21 cellular contexts compared by ENCODE assay signal in the genomic region with DNA sequence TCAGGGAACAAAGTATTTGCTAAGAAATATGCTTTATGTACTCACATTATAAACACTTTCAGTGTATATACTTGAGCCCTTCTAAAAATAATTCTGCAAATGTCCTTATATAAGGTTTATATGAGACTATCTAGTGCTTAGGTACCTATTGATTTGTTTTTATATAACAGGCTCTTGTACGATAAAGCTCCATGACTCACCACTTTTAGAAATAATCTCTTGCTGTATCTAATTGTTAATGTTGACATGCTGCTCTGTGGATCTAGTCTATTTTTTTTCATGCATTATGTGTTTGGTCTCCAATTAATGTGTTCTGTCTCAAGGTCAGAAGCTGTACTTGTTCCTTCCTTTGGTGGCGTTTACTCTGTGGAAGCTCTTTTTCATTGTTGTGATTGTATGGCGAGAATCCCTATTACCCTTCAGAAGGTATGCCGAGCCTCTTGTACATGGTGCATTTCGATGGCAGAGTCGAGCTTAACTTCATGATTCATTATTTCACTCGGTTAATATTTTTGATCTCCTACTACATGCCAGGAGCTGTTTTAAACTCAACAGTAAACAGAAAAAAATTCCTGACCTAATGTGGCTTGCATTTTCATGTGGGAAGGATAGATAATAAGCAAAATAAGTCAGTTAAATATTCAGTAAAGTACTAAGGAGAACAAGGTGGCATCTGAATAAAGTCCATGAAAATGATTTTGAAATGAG.
A peak's percentile ranks its signal among the peaks of the same experiment; 100 is the strongest.
DNase-seq lines count a peak whose midpoint lies in the region; ATAC-seq and TF ChIP-seq lines count a peak whose summit lies in the region.
"Had no signal": no experiment of that assay in that cellular context is flagged by ENCODE, and none has a peak within 500 bp of the region (broad histone marks: within the 10 kb centered on the region; RNA-seq: fewer than 3 reads in every experiment).

No MANE protein-coding gene starts in this region.

- TF ChIP-seq CTCF in WTC11 (IDR thresholded peaks at IDR 0.05) (no peak), fibroblast of villous mesenchyme (IDR thresholded peaks at IDR 0.05; ENCODE audit: insufficient read depth, low read depth, low read length) (no peak), retinal pigment epithelial cell (conservative IDR thresholded peaks at IDR 0.05; ENCODE audit: low read depth, low read length) (no peak)

- H3K27me3 Mint-ChIP-seq in activated naive CD4-positive, alpha-beta T cell treated with anti-CD3 and anti-CD28 coated beads, Interleukin-2, amount 50 U/mL, for 24 hours: no peaks in the 10 kb centered on the region
- no peaks in the 10 kb centered on the region for H3K27me3 Mint-ChIP-seq in WTC11 (ENCODE audit: low read depth)
- H3K27me3 Mint-ChIP-seq in stimulated activated memory B cell treated with anti-CD40 and anti-IgM and Interleukin-4, amounts not matched to agents 10 μg/mL and 1 μg/mL and 100 μg/mL, for 72 hours: peaks cover 20% of the 10 kb centered on the region
- H3K27me3 Mint-ChIP-seq: CD4-positive, alpha-beta T cell had no signal

- peaks cover 7% of the 10 kb centered on the region for H3K4me1 Mint-ChIP-seq in activated naive CD4-positive, alpha-beta T cell treated with anti-CD3 and anti-CD28 coated beads, Interleukin-2, amount 50 U/mL, for 24 hours
- H3K4me1 Mint-ChIP-seq in WTC11: peaks cover 7% of the 10 kb centered on the region
- H3K4me1 Mint-ChIP-seq in stimulated activated memory B cell treated with anti-CD40 and anti-IgM and Interleukin-4, amounts not matched to agents 10 μg/mL and 1 μg/mL and 100 μg/mL, for 72 hours: no peaks in the 10 kb centered on the region

- POLR2A ChIA-PET in WTC11 (lab: Charles Lee): interaction anchor here (0.5 kb wide), 1 partner anchor 62 kb away, joined by 4 read pairs; no protein-coding TSS in a partner anchor

- H3K36me3 Mint-ChIP-seq in activated naive CD4-positive, alpha-beta T cell treated with anti-CD3 and anti-CD28 coated beads, Interleukin-2, amount 50 U/mL, for 24 hours: no peaks in the 10 kb centered on the region
- H3K36me3 Mint-ChIP-seq in WTC11: no peaks in the 10 kb centered on the region
- H3K36me3 Mint-ChIP-seq in stimulated activated memory B cell treated with anti-CD40 and anti-IgM and Interleukin-4, amounts not matched to agents 10 μg/mL and 1 μg/mL and 100 μg/mL, for 72 hours: no peaks in the 10 kb centered on the region

- H3K9me3 Mint-ChIP-seq in activated naive CD4-positive, alpha-beta T cell treated with anti-CD3 and anti-CD28 coated beads, Interleukin-2, amount 50 U/mL, for 24 hours: no peaks in the 10 kb centered on the region
- no peaks in the 10 kb centered on the region for H3K9me3 Mint-ChIP-seq in WTC11
- no peaks in the 10 kb centered on the region for H3K9me3 Mint-ChIP-seq in stimulated activated memory B cell treated with anti-CD40 and anti-IgM and Interleukin-4, amounts not matched to agents 10 μg/mL and 1 μg/mL and 100 μg/mL, for 72 hours
- H3K9me3 Mint-ChIP-seq: CD4-positive, alpha-beta T cell had no signal

- H3K4me3 Mint-ChIP-seq in activated naive CD4-positive, alpha-beta T cell treated with anti-CD3 and anti-CD28 coated beads, Interleukin-2, amount 50 U/mL, for 24 hours: no peak overlapping the region
- no peak overlapping the region for H3K4me3 Mint-ChIP-seq in WTC11
- H3K4me3 Mint-ChIP-seq in stimulated activated memory B cell treated with anti-CD40 and anti-IgM and Interleukin-4, amounts not matched to agents 10 μg/mL and 1 μg/mL and 100 μg/mL, for 72 hours: no peak overlapping the region
- H3K4me3 Mint-ChIP-seq: CD4-positive, alpha-beta T cell had no signal

- no peak for DNase-seq in activated naive CD4-positive, alpha-beta T cell treated with anti-CD3 and anti-CD28 coated beads, Interleukin-2, amount 50 U/mL, for 16 hours
- DNase-seq in WTC11 (ENCODE audit: low spot score) (no peak), fibroblast of villous mesenchyme (ENCODE audit: low read depth) (peak; percentile 23), retinal pigment epithelial cell (ENCODE audit: low read depth) (peak; percentile 35), Ammon's horn (ENCODE audit: low spot score) (no peak)
- DNase-seq: CD4-positive, alpha-beta T cell; GF-D8; Kasumi-1; MG63; NCI-H1105 treated with DMSO at 0.1 percent for 48 hours; NCI-H2029; NCI-H2227 treated with DMSO at 0.1 percent for 48 hours; NCI-H526 treated with DMSO at 0.1 percent for 48 hours; SIG-M5 had no signal

- ATAC-seq in WTC11 (no peak), HG02870 (IDR thresholded peaks at IDR 0.05; ENCODE audit: unreplicated experiment) (no peak)
- no peak for ATAC-seq in stimulated activated memory B cell treated with anti-CD40 and anti-IgM and Interleukin-4, amounts not matched to agents 10 μg/mL and 1 μg/mL and 100 μg/mL, for 72 hours
- ATAC-seq: HCT116, K562 had no signal

- H3K4me3 ChIP-seq in fibroblast of villous mesenchyme (ENCODE audit: low read depth, low read length) (no peak overlapping the region), retinal pigment epithelial cell (ENCODE audit: low read length) (no peak overlapping the region)
- H3K4me3 ChIP-seq: BLaER1 treated with 17β-estradiol and CSF1 and Interleukin-3, amounts not matched to agents 10 nM and 100 nM; K562; MG63; SK-N-MC had no signal

- CTCF ChIA-PET in WTC11 (lab: Charles Lee): interaction anchor here (0.8 to 2.4 kb wide), 5 partner anchors 52 to 665 kb away, joined by 3 to 14 read pairs (median 4); no protein-coding TSS in a partner anchor

- peak overlapping the region; percentile 19 for H3K27ac Mint-ChIP-seq in activated naive CD4-positive, alpha-beta T cell treated with anti-CD3 and anti-CD28 coated beads, Interleukin-2, amount 50 U/mL, for 24 hours
- H3K27ac Mint-ChIP-seq in WTC11: peak overlapping the region; percentile 9; the same call in 1 of the 2 replicates
- H3K27ac Mint-ChIP-seq in stimulated activated memory B cell treated with anti-CD40 and anti-IgM and Interleukin-4, amounts not matched to agents 10 μg/mL and 1 μg/mL and 100 μg/mL, for 72 hours: no peak overlapping the region
- H3K27ac Mint-ChIP-seq: CD4-positive, alpha-beta T cell had no signal

TF ChIP-seq in WTC11, 78 proteins besides CTCF, POLR2A, EP300 and RAD21:
- TF ChIP-seq TCF7 (CRISPR knock-in tag; IDR thresholded peaks at IDR 0.05; ENCODE audit: low read depth) (no peak), OVOL2 (CRISPR knock-in tag; IDR thresholded peaks at IDR 0.05; ENCODE audit: borderline replicate concordance) (no peak), ZNF121 (CRISPR knock-in tag; IDR thresholded peaks at IDR 0.05) (no peak), ZSCAN18 (CRISPR knock-in tag; IDR thresholded peaks at IDR 0.05) (no peak), SMAD4 (CRISPR knock-in tag; IDR thresholded peaks at IDR 0.05) (no peak), FOXP1 (CRISPR knock-in tag; IDR thresholded peaks at IDR 0.05; ENCODE audit: borderline replicate concordance) (no peak), MYBL2 (CRISPR knock-in tag; IDR thresholded peaks at IDR 0.05) (no peak)
- TF ChIP-seq, protein P1, sequence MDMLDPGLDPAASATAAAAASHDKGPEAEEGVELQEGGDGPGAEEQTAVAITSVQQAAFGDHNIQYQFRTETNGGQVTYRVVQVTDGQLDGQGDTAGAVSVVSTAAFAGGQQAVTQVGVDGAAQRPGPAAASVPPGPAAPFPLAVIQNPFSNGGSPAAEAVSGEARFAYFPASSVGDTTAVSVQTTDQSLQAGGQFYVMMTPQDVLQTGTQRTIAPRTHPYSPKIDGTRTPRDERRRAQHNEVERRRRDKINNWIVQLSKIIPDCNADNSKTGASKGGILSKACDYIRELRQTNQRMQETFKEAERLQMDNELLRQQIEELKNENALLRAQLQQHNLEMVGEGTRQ (CRISPR knock-in tag; IDR thresholded peaks at IDR 0.05): no peak
- TF ChIP-seq, protein P2, sequence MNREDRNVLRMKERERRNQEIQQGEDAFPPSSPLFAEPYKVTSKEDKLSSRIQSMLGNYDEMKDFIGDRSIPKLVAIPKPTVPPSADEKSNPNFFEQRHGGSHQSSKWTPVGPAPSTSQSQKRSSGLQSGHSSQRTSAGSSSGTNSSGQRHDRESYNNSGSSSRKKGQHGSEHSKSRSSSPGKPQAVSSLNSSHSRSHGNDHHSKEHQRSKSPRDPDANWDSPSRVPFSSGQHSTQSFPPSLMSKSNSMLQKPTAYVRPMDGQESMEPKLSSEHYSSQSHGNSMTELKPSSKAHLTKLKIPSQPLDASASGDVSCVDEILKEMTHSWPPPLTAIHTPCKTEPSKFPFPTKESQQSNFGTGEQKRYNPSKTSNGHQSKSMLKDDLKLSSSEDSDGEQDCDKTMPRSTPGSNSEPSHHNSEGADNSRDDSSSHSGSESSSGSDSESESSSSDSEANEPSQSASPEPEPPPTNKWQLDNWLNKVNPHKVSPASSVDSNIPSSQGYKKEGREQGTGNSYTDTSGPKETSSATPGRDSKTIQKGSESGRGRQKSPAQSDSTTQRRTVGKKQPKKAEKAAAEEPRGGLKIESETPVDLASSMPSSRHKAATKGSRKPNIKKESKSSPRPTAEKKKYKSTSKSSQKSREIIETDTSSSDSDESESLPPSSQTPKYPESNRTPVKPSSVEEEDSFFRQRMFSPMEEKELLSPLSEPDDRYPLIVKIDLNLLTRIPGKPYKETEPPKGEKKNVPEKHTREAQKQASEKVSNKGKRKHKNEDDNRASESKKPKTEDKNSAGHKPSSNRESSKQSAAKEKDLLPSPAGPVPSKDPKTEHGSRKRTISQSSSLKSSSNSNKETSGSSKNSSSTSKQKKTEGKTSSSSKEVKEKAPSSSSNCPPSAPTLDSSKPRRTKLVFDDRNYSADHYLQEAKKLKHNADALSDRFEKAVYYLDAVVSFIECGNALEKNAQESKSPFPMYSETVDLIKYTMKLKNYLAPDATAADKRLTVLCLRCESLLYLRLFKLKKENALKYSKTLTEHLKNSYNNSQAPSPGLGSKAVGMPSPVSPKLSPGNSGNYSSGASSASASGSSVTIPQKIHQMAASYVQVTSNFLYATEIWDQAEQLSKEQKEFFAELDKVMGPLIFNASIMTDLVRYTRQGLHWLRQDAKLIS (CRISPR knock-in tag; IDR thresholded peaks at IDR 0.05; ENCODE audit: borderline replicate concordance): no peak

Comparison
In these comparisons a context has a peak if more than half of its experiments do, and no peak if none do; other contexts are left out.
1. DNase-seq: peak in fibroblast of villous mesenchyme (single experiment) and retinal pigment epithelial cell (single experiment); none in activated naive CD4-positive, alpha-beta T cell treated with anti-CD3 and anti-CD28 coated beads, Interleukin-2, amount 50 U/mL, for 16 hours (single experiment), WTC11 (single experiment) and Ammon's horn (single experiment).